ENCODE assay signal across 8 cellular contexts in the genomic region with DNA sequence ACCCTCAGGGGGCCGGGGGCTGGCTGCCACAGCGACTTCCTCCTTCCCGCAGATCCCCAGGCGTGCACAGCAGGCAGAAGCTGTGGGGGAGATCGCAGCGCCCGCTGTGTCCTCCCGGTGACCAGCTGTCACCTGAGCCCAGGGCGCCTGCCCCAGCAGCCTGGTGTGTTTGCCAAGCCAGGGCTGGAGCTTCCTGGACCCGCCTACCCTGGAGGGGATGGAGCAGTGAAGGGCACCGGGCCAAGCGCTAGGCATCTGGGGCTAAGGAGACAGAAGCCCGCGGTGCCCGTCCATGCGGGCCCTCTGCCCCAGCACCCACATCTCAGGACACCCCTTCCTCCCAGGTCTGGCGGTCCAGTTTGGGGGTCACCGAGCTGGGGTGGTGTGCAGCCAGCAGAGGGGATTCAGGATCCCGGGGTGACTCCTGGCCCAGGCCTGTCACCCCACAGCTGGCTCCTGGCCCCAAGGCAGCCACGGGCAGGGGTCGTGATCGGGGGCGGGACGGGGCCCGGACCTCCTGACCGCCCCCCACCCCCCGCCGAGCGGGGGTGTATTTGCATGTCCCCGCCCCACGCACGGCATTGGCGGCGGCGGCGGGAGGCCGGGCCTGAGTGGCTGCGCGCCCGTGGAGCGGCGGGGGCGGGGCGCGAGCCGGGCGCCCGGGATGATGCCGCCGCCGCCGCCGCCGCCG. TPM values are rescaled to one million over a fixed set of nuclear protein-coding genes. Genes with fewer than 3 reads are reported as not detected.
A peak's percentile ranks its signal among the peaks of the same experiment; 100 is the strongest.
DNase-seq lines count a peak whose midpoint lies in the region; ATAC-seq, FAIRE-seq and TF ChIP-seq lines count a peak whose summit lies in the region.

Gene RAB26 (plus strand): TSS at position 645 of the 691 bp plus-strand sequence. CDS start 159 bp downstream, outside the sequence.

- peaks cover 16% of the 10 kb centered on the region for H3K36me3 ChIP-seq in HUES64 (ENCODE audit: insufficient read depth, low read length)

- H3K27me3 Mint-ChIP-seq in Calu3 (ENCODE audit: unreplicated experiment): no peaks in the 10 kb centered on the region
- peaks cover 6% of the 10 kb centered on the region for H3K27me3 Mint-ChIP-seq in nephron progenitor cell (ENCODE audit: low read depth, poor library complexity)

- H3K4me3 ChIP-seq in HUES64 (ENCODE audit: low read length): peak within 1 kb of the TSS; percentile 57

- H3K27me3 ChIP-seq in HUES64 (ENCODE audit: insufficient read depth, low read length) (no peaks in the 10 kb centered on the region; the same call in 1 of the 2 replicates), foreskin keratinocyte (no peaks in the 10 kb centered on the region)

- H3K9me3 Mint-ChIP-seq in Calu3 (ENCODE audit: low read depth, unreplicated experiment) (no peaks in the 10 kb centered on the region), nephron progenitor cell (no peaks in the 10 kb centered on the region)

- H3K4me1 ChIP-seq in HUES64 (ENCODE audit: insufficient read depth, low read length) (peaks cover 18% of the 10 kb centered on the region), foreskin keratinocyte (peaks cover 8% of the 10 kb centered on the region)

- peak; percentile 23 for FAIRE-seq in urothelium cell line (lab: Jason Lieb, UNC)

- H3K9me3 ChIP-seq in HUES64 (ENCODE audit: insufficient read depth, low read depth, low read length): no peaks in the 10 kb centered on the region

- H3K9ac ChIP-seq in HUES64 (ENCODE audit: low read depth, low read length): peak within 1 kb of the TSS; percentile 100

- DNase-seq in Calu3 (peak; percentile 96), OCI-M1 (lab: John Stamatoyannopoulos, UW) (peak; percentile 46), foreskin keratinocyte (peak in 1 of 2 donors; percentile 36), nephron progenitor cell (peak; percentile 85), urothelium cell line (ENCODE audit: low spot score) (peak; percentile 79)
- peak; percentile 62 for DNase-seq in activated naive CD4-positive, alpha-beta T cell treated with Interleukin-2 at 50 U/mL for 16 hours

- H3K36me3 Mint-ChIP-seq in Calu3 (ENCODE audit: insufficient read depth, unreplicated experiment) (peaks cover 61% of the 10 kb centered on the region), nephron progenitor cell (ENCODE audit: low read depth) (peaks cover 11% of the 10 kb centered on the region)

- intact Hi-C loops in Calu3 (cut with micrococcal nuclease; ENCODE audit: unreplicated experiment): no loop called here

- H3K27ac Mint-ChIP-seq in Calu3 (ENCODE audit: unreplicated experiment): peak within 1 kb of the TSS; percentile 61
- H3K27ac Mint-ChIP-seq in nephron progenitor cell: no peak within 1 kb of the TSS

- H3K4me1 Mint-ChIP-seq in Calu3 (ENCODE audit: low read depth, unreplicated experiment): peaks cover 11% of the 10 kb centered on the region
- H3K4me1 Mint-ChIP-seq in nephron progenitor cell: peaks cover 50% of the 10 kb centered on the region

- H3K4me3 Mint-ChIP-seq in Calu3 (ENCODE audit: low read depth, unreplicated experiment): peak within 1 kb of the TSS; percentile 61
- H3K4me3 Mint-ChIP-seq in nephron progenitor cell: peak within 1 kb of the TSS; percentile 74

- peak within 1 kb of the TSS; percentile 48; the same call in 1 of the 2 replicates for H3K27ac ChIP-seq in HUES64 (ENCODE audit: low read depth, low read length)
- no peak within 1 kb of the TSS for H3K27ac ChIP-seq in foreskin keratinocyte

- no peak for TF ChIP-seq CTCF in Calu3 (IDR thresholded peaks at IDR 0.05; ENCODE audit: unreplicated experiment)
- TF ChIP-seq CTCF in foreskin keratinocyte (conservative IDR thresholded peaks at IDR 0.05): no peak
- TF ChIP-seq CTCF in nephron progenitor cell (IDR thresholded peaks at IDR 0.05): no peak

- CTCF ChIA-PET in Calu3 (lab: Charles Lee): interaction anchor here (0.6 to 1.6 kb wide), 3 partner anchors 125 to 663 kb away, joined by 4 to 7 read pairs (median 6); no protein-coding TSS in a partner anchor

- peak; percentile 36 for ATAC-seq in foreskin keratinocyte
- ATAC-seq in HG03520 (IDR thresholded peaks at IDR 0.05; ENCODE audit: unreplicated experiment): no peak

- no TSS peak for BruUV-seq in Calu3 (replicated peaks; lab: Mats Ljungman, UMichigan)

- 3% methylated on average over 55 of the region's 55 CpGs for WGBS in HUES64

RNA-seq across cellular contexts. Expression of gene RAB26, which starts in this region (rescaled TPM):
- 10.8 and 12.3 TPM in 2 replicates for total RNA-seq in Calu3 (2022)
- polyA plus RNA-seq in HUES64 (2013, experiment 1 of 2): 2.6 TPM
- 2.7 TPM for polyA plus RNA-seq in HUES64 (2013, experiment 2 of 2)
- 0.42 and 0.44 TPM in 2 replicates for total RNA-seq in foreskin keratinocyte
- polyA plus RNA-seq in foreskin keratinocyte: 0.49 and 0.72 TPM in 2 replicates

Comparison
In these comparisons a context has a peak if more than half of its experiments do, and no peak if none do; other contexts are left out.
1. Peak in ATAC-seq in foreskin keratinocyte; RNA of the gene not detected or under 1 TPM.